Comparison of ENCODE assay signal across 17 cellular contexts in genomic region chr10:89092981-89093380, GRCh38.
DNase-seq lines count a peak whose midpoint lies in the region; ATAC-seq, FAIRE-seq and TF ChIP-seq lines count a peak whose summit lies in the region.
"Had no signal": no experiment of that assay in that cellular context is flagged by ENCODE, and none has a peak within 500 bp of the region (broad histone marks: within the 10 kb centered on the region; RNA-seq: fewer than 3 reads in every experiment).

No MANE protein-coding gene starts in this region.

- no peak for TF ChIP-seq RAD21 in K562 (CRISPR knock-in tag; conservative IDR thresholded peaks at IDR 0.05 in 1 of 2, IDR thresholded peaks at IDR 0.05 in 1 of 2)

- no peaks in the 10 kb centered on the region for H3K9me1 ChIP-seq in K562 (ENCODE audit: control insufficient read depth, insufficient read depth, low read length)

- H3K9me3 ChIP-seq in heart right ventricle = no peaks in the 10 kb centered on the region
- H3K9me3 ChIP-seq in K562 (replicated peaks; ENCODE audit: control insufficient read depth, insufficient read depth, low read depth, low read length) = no peaks in the 10 kb centered on the region
- no peaks in the 10 kb centered on the region for H3K9me3 ChIP-seq in parathyroid adenoma (ENCODE audit: control insufficient read depth, low read length)
- H3K9me3 ChIP-seq: HAP-1 had no signal

- no peaks in the 10 kb centered on the region for H3K27me3 ChIP-seq in heart right ventricle
- H3K27me3 ChIP-seq in K562 (ENCODE audit: control insufficient read depth in 2 of 2, insufficient read depth in 2 of 2, low read length in 2 of 2) = no peaks in the 10 kb centered on the region
- H3K27me3 ChIP-seq in parathyroid adenoma (ENCODE audit: control insufficient read depth, insufficient read depth, low read length) = no peaks in the 10 kb centered on the region

- H3K4me3 ChIP-seq in heart right ventricle (no peak overlapping the region), K562 (no peak overlapping the region), parathyroid adenoma (ENCODE audit: low read depth, low read length) (no peak overlapping the region)
- H3K4me3 ChIP-seq: HAP-1 had no signal

- H3K27ac ChIP-seq in heart right ventricle (peak overlapping the region in 4 of 10 donors; percentile 5 to 52 (median 26)), K562 (ENCODE audit: extremely low read depth, low read depth, low read length) (no peak overlapping the region), parathyroid adenoma (no peak overlapping the region)
- H3K27ac ChIP-seq: C4-2B had no signal

- WGBS in heart right ventricle, 2 donors = 52 to 69% methylated on average over 4 of the region's 4 CpGs
- 5% methylated on average over 4 of the region's 4 CpGs for WGBS in K562 (ENCODE audit: insufficient coverage, low coverage, missing lambda C conversion rate)

- in situ Hi-C loops in K562 (cut with MboI) = no loop called here

- H3K79me2 ChIP-seq in K562 (ENCODE audit: control insufficient read depth, insufficient read depth, low read length) (no peaks in the 10 kb centered on the region), parathyroid adenoma (no peaks in the 10 kb centered on the region)

- no peak for TF ChIP-seq EP300 in K562 (IDR thresholded peaks at IDR 0.05; ENCODE audit: low read length)

- H2AFZ ChIP-seq in K562 (ENCODE audit: low read depth, low read length) (peak overlapping the region; percentile 17; the same call in 1 of the 2 replicates), parathyroid adenoma (peak overlapping the region; percentile 30)

- intact Hi-C loops in Right ventricle myocardium superior (cut with DNase I) = no loop called here
- intact Hi-C loops in heart right ventricle (cut with DNase I) = loop anchor here in 1 of 10 donors (10.0 kb wide), 1 partner anchor 112 kb away; the partner anchor contains the start of gene CH25H
- intact Hi-C loops in K562 (cut with micrococcal nuclease) = no loop called here

- TF ChIP-seq POLR2A in H54 (IDR thresholded peaks at IDR 0.05; ENCODE audit: low read depth, low read length) = no peak
- TF ChIP-seq POLR2A in K562 (conservative IDR thresholded peaks at IDR 0.05) = no peak

- DNase-seq in Right ventricle myocardium superior (no peak), heart right ventricle (no peak), H54 (ENCODE audit: insufficient read length, low spot score) (no peak), K562 (ENCODE audit: extremely low read depth in 1 of 4, low spot score in 3 of 4) (no peak), T-helper 2 cell (no peak)
- DNase-seq in stimulated activated CD4-positive, alpha-beta T cell treated with anti-CD3 and anti-CD28 coated beads, Interleukin-4, amount 100 ng/mL, for 4 hours = no peak
- DNase-seq: NCI-H1694 treated with DMSO at 0.1 percent for 48 hours, NCI-H2081 treated with DMSO at 0.1 percent for 48 hours, NCI-H2171 treated with DMSO at 0.1 percent for 48 hours, NCI-H524 treated with DMSO at 0.1 percent for 48 hours, SHP77 had no signal

- H3K9ac ChIP-seq in K562 (ENCODE audit: insufficient read depth in 1 of 2, low read depth in 2 of 2, low read length in 2 of 2) = no peak overlapping the region
- no peak overlapping the region for H3K9ac ChIP-seq in parathyroid adenoma

- POLR2A ChIA-PET in K562 (lab: Yijun Ruan, JAX) = interaction anchor here (0.5 kb wide), 1 partner anchor 1698 kb away, joined by 3 read pairs; no protein-coding TSS in a partner anchor

- TF ChIP-seq CTCF in heart right ventricle (IDR thresholded peaks at IDR 0.05) (no peak), K562 (IDR thresholded peaks at IDR 0.05 in 2 of 3, conservative IDR thresholded peaks at IDR 0.05 in 1 of 3; ENCODE audit: insufficient read depth in 2 of 3, low read depth in 1 of 3, low read length in 3 of 3) (no peak), parathyroid adenoma (IDR thresholded peaks at IDR 0.05) (no peak)

- BruUV-seq in K562 (replicated peaks; lab: Mats Ljungman, UMichigan) = no TSS peak

- no peaks in the 10 kb centered on the region for H4K20me1 ChIP-seq in K562 (replicated peaks; ENCODE audit: control insufficient read depth, insufficient read depth, low read length)

- peak overlapping the region; percentile 18; the same call in 1 of the 2 replicates for H3K4me2 ChIP-seq in K562 (ENCODE audit: insufficient read depth, low read length)
- no peak overlapping the region for H3K4me2 ChIP-seq in parathyroid adenoma (ENCODE audit: low read length)

- peak; percentile 46 for ATAC-seq in Right ventricle myocardium superior (ENCODE audit: poor library complexity)
- no peak for ATAC-seq in heart right ventricle
- no peak for ATAC-seq in K562
- ATAC-seq in HG03439 (IDR thresholded peaks at IDR 0.05; ENCODE audit: unreplicated experiment) = no peak

- FAIRE-seq in H54 (lab: Jason Lieb, UNC) (peak; percentile 57), K562 (lab: Jason Lieb, UNC) (no peak)
- FAIRE-seq: A204.1, G401.6 had no signal

- peaks cover 3 to 33% (median 15%) of the 10 kb centered on the region in 9 donors for H3K4me1 ChIP-seq in heart right ventricle
- peaks cover 0 to 8% of the 10 kb centered on the region in 2 experiments; a peak in 1 of 5 replicates for H3K4me1 ChIP-seq in K562 (replicated peaks in 1 of 2; ENCODE audit: control insufficient read depth in 2 of 2, insufficient read depth in 2 of 2, low read length in 2 of 2)
- H3K4me1 ChIP-seq in parathyroid adenoma = no peaks in the 10 kb centered on the region

- H3K36me3 ChIP-seq in heart right ventricle = no peaks in the 10 kb centered on the region
- no peaks in the 10 kb centered on the region for H3K36me3 ChIP-seq in K562 (ENCODE audit: control insufficient read depth, insufficient read depth, low read length)
- H3K36me3 ChIP-seq in parathyroid adenoma (ENCODE audit: control insufficient read depth, insufficient read depth, low read length) = no peaks in the 10 kb centered on the region
- H3K36me3 ChIP-seq: HAP-1 had no signal

- CTCF ChIA-PET in K562 (lab: Yijun Ruan, JAX; ENCODE audit: low intra/inter-chr PET ratio) = no interaction called here

TF ChIP-seq in K562, 482 proteins besides CTCF, POLR2A, EP300 and RAD21 (continues in another document):
- TF ChIP-seq ZNF592 (IDR thresholded peaks at IDR 0.05) = no peak
- no peak for TF ChIP-seq ZC3H8 (IDR thresholded peaks at IDR 0.05)
- TF ChIP-seq THAP7 (CRISPR knock-in tag; IDR thresholded peaks at IDR 0.05) = no peak
- no peak for TF ChIP-seq HEY1 (CRISPR knock-in tag; IDR thresholded peaks at IDR 0.05; ENCODE audit: borderline replicate concordance)
- TF ChIP-seq MLX (CRISPR knock-in tag; conservative IDR thresholded peaks at IDR 0.05) = no peak
- no peak for TF ChIP-seq TGIF2 (CRISPR knock-in tag; IDR thresholded peaks at IDR 0.05)
- TF ChIP-seq ZBED1 (IDR thresholded peaks at IDR 0.05) = no peak
- TF ChIP-seq ZNF740 (CRISPR knock-in tag; IDR thresholded peaks at IDR 0.05) = no peak
- no peak for TF ChIP-seq ZNF740 (tag; IDR thresholded peaks at IDR 0.05)
